8 cellular contexts compared by ENCODE assay signal in genomic region chr4:1872918-1873269, GRCh38. TPM values are rescaled to one million over a fixed set of nuclear protein-coding genes. Genes with fewer than 3 reads are reported as not detected.
DNase-seq lines count a peak whose midpoint lies in the region; ATAC-seq, FAIRE-seq and TF ChIP-seq lines count a peak whose summit lies in the region.

No MANE protein-coding gene starts in this region.

- POLR2A ChIA-PET in HEK293 (lab: Yijun Ruan, JAX) = interaction anchor here (0.6 kb wide), 1 partner anchor 62 kb away, joined by 3 read pairs; no protein-coding TSS in a partner anchor

- no peak for DNase-seq in BE2C
- peak; percentile 81 for DNase-seq in kidney tubule cell (ENCODE audit: low spot score)
- no peak for DNase-seq in stimulated activated naive CD4-positive, alpha-beta T cell treated with Interleukin-2 at 50 U/mL for 16 hours (lab: John Stamatoyannopoulos, UW)
- DNase-seq in HTR-8/SVneo (ENCODE audit: insufficient read length, low spot score) = no peak
- no peak for DNase-seq in activated CD4-positive, CD25-positive, alpha-beta regulatory T cell treated with anti-CD3 and anti-CD28 coated beads, Interleukin-2, amount 50 U/mL, for 72 hours

- peak overlapping the region; percentile 92 for H3K4me3 ChIP-seq in BE2C (ENCODE audit: low read depth, low read length)
- peak overlapping the region; percentile 72 for H3K4me3 ChIP-seq in HEK293 (ENCODE audit: low read depth, low read length)

- H3K27ac Mint-ChIP-seq in activated T-helper 17 cell treated with anti-CD3 and anti-CD28 coated beads, Interleukin-2, amount 50 U/mL, for 72 hours = peak overlapping the region; percentile 96

- no peaks in the 10 kb centered on the region for H3K27me3 Mint-ChIP-seq in activated T-helper 17 cell treated with anti-CD3 and anti-CD28 coated beads, Interleukin-2, amount 50 U/mL, for 72 hours

- FAIRE-seq in HTR-8/SVneo (lab: Jason Lieb, UNC) = no peak

- H3K27me3 ChIP-seq in BE2C = no peaks in the 10 kb centered on the region

- peak; percentile 60 for ATAC-seq in activated T-helper 17 cell treated with anti-CD3 and anti-CD28 coated beads, Interleukin-2, amount 50 U/mL, for 72 hours (replicated peaks)
- no peak for ATAC-seq in GM19395 (IDR thresholded peaks at IDR 0.05; ENCODE audit: unreplicated experiment)

- H3K4me1 Mint-ChIP-seq in activated T-helper 17 cell treated with anti-CD3 and anti-CD28 coated beads, Interleukin-2, amount 50 U/mL, for 72 hours = peaks cover 31% of the 10 kb centered on the region

- H3K4me1 ChIP-seq in BE2C (peaks cover 7% of the 10 kb centered on the region; the same call in 1 of the 2 replicates), HEK293 (ENCODE audit: control insufficient read depth, insufficient read depth, low read length) (no peaks in the 10 kb centered on the region)

- H3K9me3 ChIP-seq in BE2C (no peaks in the 10 kb centered on the region), HEK293 (ENCODE audit: control insufficient read depth, insufficient read depth, low read depth, low read length) (no peaks in the 10 kb centered on the region)

- TF ChIP-seq CTCF in BE2C (IDR thresholded peaks at IDR 0.05; ENCODE audit: low read depth, low read length) (no peak), HEK293 (tag by site-specific recombination; IDR thresholded peaks at IDR 0.05) (no peak)

- CTCF ChIA-PET in HEK293 (lab: Yijun Ruan, JAX) = interaction anchor here (0.7 kb wide), 1 partner anchor 27 kb away, joined by 3 read pairs; no protein-coding TSS in a partner anchor

- peaks cover 20% of the 10 kb centered on the region for H3K36me3 Mint-ChIP-seq in activated T-helper 17 cell treated with anti-CD3 and anti-CD28 coated beads, Interleukin-2, amount 50 U/mL, for 72 hours (ENCODE audit: low read depth)

- peak overlapping the region; percentile 95 for H3K4me3 Mint-ChIP-seq in activated T-helper 17 cell treated with anti-CD3 and anti-CD28 coated beads, Interleukin-2, amount 50 U/mL, for 72 hours

- peak overlapping the region; percentile 95 for H3K27ac ChIP-seq in HEK293 (ENCODE audit: extremely low read depth, low read depth, low read length)

- no peaks in the 10 kb centered on the region; the same call in 1 of the 2 replicates for H3K36me3 ChIP-seq in BE2C
- no peaks in the 10 kb centered on the region; a peak in 1 of 3 replicates for H3K36me3 ChIP-seq in HEK293 (ENCODE audit: control insufficient read depth in 2 of 2, insufficient read depth in 1 of 2, low read length in 2 of 2)

- no peaks in the 10 kb centered on the region for H3K9me3 Mint-ChIP-seq in activated T-helper 17 cell treated with anti-CD3 and anti-CD28 coated beads, Interleukin-2, amount 50 U/mL, for 72 hours

TF ChIP-seq in HEK293, 187 proteins besides CTCF, POLR2A, EP300 and RAD21:
- TF ChIP-seq ZNF473 (tag by site-specific recombination; IDR thresholded peaks at IDR 0.05) = no peak
- TF ChIP-seq ZNF214 (tag by site-specific recombination; IDR thresholded peaks at IDR 0.05; ENCODE audit: borderline replicate concordance) = no peak
- TF ChIP-seq HOXA7 (CRISPR knock-in tag; IDR thresholded peaks at IDR 0.05; ENCODE audit: borderline replicate concordance) = no peak
- no peak for TF ChIP-seq ZNF561 (tag by site-specific recombination; IDR thresholded peaks at IDR 0.05; ENCODE audit: borderline replicate concordance)
- no peak for TF ChIP-seq ZNF112 (tag by site-specific recombination; IDR thresholded peaks at IDR 0.05)
- no peak for TF ChIP-seq ZNF571 (tag by site-specific recombination; IDR thresholded peaks at IDR 0.05)
- no peak for TF ChIP-seq ZNF174 (tag by site-specific recombination; IDR thresholded peaks at IDR 0.05)
- no peak for TF ChIP-seq ZNF488 (tag by site-specific recombination; IDR thresholded peaks at IDR 0.05)
- no peak for TF ChIP-seq ZNF518A (tag by site-specific recombination; conservative IDR thresholded peaks at IDR 0.05; ENCODE audit: low read depth)
- no peak for TF ChIP-seq ZNF785 (tag by site-specific recombination; IDR thresholded peaks at IDR 0.05)

RNA-seq across cellular contexts. Expression of gene NSD2, which starts 1.7 kb away (rescaled TPM):
- polyA plus RNA-seq in BE2C (2012; ENCODE audit: insufficient read depth, insufficient read length, low read depth) = 28.5 TPM
- total RNA-seq in activated T-helper 17 cell treated with anti-CD3 and anti-CD28 coated beads, Interleukin-2, amount 50 U/mL, for 72 hours = 100 to 1,000 TPM; 187 to 239 TPM

RNA-seq across cellular contexts. Expression of gene LETM1, which starts 16.9 kb away (rescaled TPM):
- polyA plus RNA-seq in BE2C (2012; ENCODE audit: insufficient read depth, insufficient read length, low read depth) = 74.3 TPM
- 10 to 100 TPM; 21.3 to 71.0 TPM for total RNA-seq in activated T-helper 17 cell treated with anti-CD3 and anti-CD28 coated beads, Interleukin-2, amount 50 U/mL, for 72 hours
